16 cellular contexts compared by ENCODE assay signal in the genomic region with DNA sequence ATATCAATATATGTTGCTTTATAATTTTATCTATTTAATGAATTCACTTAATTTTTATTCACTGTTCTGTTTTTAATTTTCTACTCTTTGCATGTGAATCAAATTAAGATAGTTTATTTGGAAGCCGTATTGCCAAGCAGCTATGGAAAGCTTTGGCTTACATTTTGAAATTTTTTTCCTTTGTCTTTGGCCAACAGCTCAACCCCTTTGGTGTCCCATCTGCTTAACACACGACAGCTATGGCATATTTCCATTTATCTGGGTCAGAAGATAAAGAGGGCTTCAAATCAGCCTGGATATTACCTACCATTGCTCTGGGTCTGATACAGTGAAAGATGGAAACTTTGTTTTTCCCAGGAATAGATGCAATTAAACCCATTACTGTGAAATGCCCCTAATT.
DNase-seq lines count a peak whose midpoint lies in the region; ATAC-seq and TF ChIP-seq lines count a peak whose summit lies in the region.
"Had no signal": no experiment of that assay in that cellular context is flagged by ENCODE, and none has a peak within 500 bp of the region (broad histone marks: within the 10 kb centered on the region; RNA-seq: fewer than 3 reads in every experiment).

No MANE protein-coding gene starts in this region.

- H3K27me3 Mint-ChIP-seq in nephron progenitor cell (ENCODE audit: low read depth, poor library complexity) = no peaks in the 10 kb centered on the region
- H3K27me3 Mint-ChIP-seq: B cell had no signal

- intact Hi-C loops in lower leg skin (cut with DNase I; ENCODE audit: low total_unique reads) = no loop called here

- H3K9me3 Mint-ChIP-seq in nephron progenitor cell = no peaks in the 10 kb centered on the region
- H3K9me3 Mint-ChIP-seq: CD8-positive, alpha-beta T cell had no signal

- peaks cover 5% of the 10 kb centered on the region for H3K4me1 Mint-ChIP-seq in nephron progenitor cell

- no peak overlapping the region for H3K4me3 Mint-ChIP-seq in nephron progenitor cell
- H3K4me3 Mint-ChIP-seq: B cell; CD8-positive, alpha-beta T cell had no signal

- TF ChIP-seq CTCF in lower leg skin (IDR thresholded peaks at IDR 0.05) (no peak), nephron progenitor cell (IDR thresholded peaks at IDR 0.05) (no peak)

- H3K27ac Mint-ChIP-seq in nephron progenitor cell = no peak overlapping the region
- H3K27ac Mint-ChIP-seq: B cell; CD8-positive, alpha-beta T cell had no signal

- WGBS in lower leg skin, 2 donors = 56 to 57% methylated on average over 2 of the region's 2 CpGs

- in situ Hi-C loops in G401 (cut with HindIII; ENCODE audit: low sequenced_read_pairs) = no loop called here

- DNase-seq in G401 (ENCODE audit: low spot score) (peak; percentile 97), cerebellar cortex (ENCODE audit: low spot score) (peak; percentile 96), fibroblast of gingiva (ENCODE audit: low read depth) (peak; percentile 70), lower leg skin (ENCODE audit: low spot score in 2 of 2) (no peak), nephron progenitor cell (no peak)
- no peak for DNase-seq in stimulated activated naive CD8-positive, alpha-beta T cell treated with anti-CD3 and anti-CD28 coated beads, Interleukin-15, Interleukin-2, amounts not matched to agents 100 U/mL and 50 U/mL, for 24 hours
- DNase-seq: CD8-positive, alpha-beta T cell; COR-L47; DMS 273 treated with DMSO at 0.1 percent for 48 hours; DMS53; DND-41; EL had no signal

- no peak for ATAC-seq in HG02852 (IDR thresholded peaks at IDR 0.05; ENCODE audit: unreplicated experiment)
- no peak for ATAC-seq in stimulated activated naive CD8-positive, alpha-beta T cell treated with anti-CD3 and anti-CD28 coated beads, Interleukin-15, Interleukin-2, amounts not matched to agents 100 U/mL and 50 U/mL, for 24 hours
- ATAC-seq: CD8-positive, alpha-beta T cell had no signal

- H3K36me3 Mint-ChIP-seq in nephron progenitor cell (ENCODE audit: low read depth) = no peaks in the 10 kb centered on the region

- no peak overlapping the region for H3K4me3 ChIP-seq in lower leg skin (ENCODE audit: low read depth, poor library complexity, severe bottlenecking)
- H3K4me3 ChIP-seq: BLaER1 treated with 17β-estradiol and CSF1 and Interleukin-3, amounts not matched to agents 10 nM and 100 nM; HAP-1 had no signal

- no peak for TF ChIP-seq POLR2A in lower leg skin (IDR thresholded peaks at IDR 0.05)

Comparison
In these comparisons a context has a peak if more than half of its experiments do, and no peak if none do; other contexts are left out.
1. DNase-seq: peak in G401 (single experiment), cerebellar cortex (single experiment) and fibroblast of gingiva (single experiment); none in lower leg skin (0 of 2), nephron progenitor cell (single experiment) and stimulated activated naive CD8-positive, alpha-beta T cell treated with anti-CD3 and anti-CD28 coated beads, Interleukin-15, Interleukin-2, amounts not matched to agents 100 U/mL and 50 U/mL, for 24 hours (single experiment).